ENCODE assay signal across 8 cellular contexts in the genomic region with DNA sequence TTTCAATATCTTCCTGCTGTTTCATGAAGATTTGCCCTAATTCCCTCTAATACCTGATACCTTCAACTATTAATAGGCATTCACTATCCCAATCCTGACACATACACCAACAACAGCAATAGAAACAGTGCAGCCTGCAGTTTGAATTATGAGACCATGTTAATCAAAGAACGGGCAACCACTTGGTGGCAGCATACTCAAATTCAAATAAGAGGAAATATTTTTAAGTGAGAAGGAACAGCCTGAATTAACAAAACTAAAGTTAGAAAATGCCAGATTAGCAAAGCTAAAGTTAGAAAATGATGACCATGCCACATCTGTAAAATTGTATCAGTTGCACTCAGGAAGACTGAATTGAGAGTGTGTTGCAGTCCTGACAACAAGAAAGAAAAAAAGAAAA.
DNase-seq lines count a peak whose midpoint lies in the region; TF ChIP-seq lines count a peak whose summit lies in the region.

No MANE protein-coding gene starts in this region.

- H3K4me3 Mint-ChIP-seq in chondrocyte (ENCODE audit: unreplicated experiment) = no peak overlapping the region

- H3K36me3 Mint-ChIP-seq in chondrocyte (ENCODE audit: low read depth) = peaks cover 11% of the 10 kb centered on the region

- TF ChIP-seq CTCF in chondrocyte (IDR thresholded peaks at IDR 0.05) = peak; percentile 78

- H3K27ac Mint-ChIP-seq in chondrocyte (ENCODE audit: unreplicated experiment) = no peak overlapping the region

- peaks cover 6% of the 10 kb centered on the region for H3K9me3 Mint-ChIP-seq in chondrocyte (ENCODE audit: low read depth)

- H3K4me1 Mint-ChIP-seq in chondrocyte (ENCODE audit: low read depth) = no peaks in the 10 kb centered on the region

- H3K27me3 Mint-ChIP-seq in chondrocyte (ENCODE audit: low read depth) = no peaks in the 10 kb centered on the region

- peak; percentile 15 for DNase-seq in SKM-1 treated with dmso at 0.1 percent for 144 hours (lab: John Stamatoyannopoulos, UW; ENCODE audit: unreplicated experiment)
- DNase-seq in SKM-1 (lab: John Stamatoyannopoulos, UW; ENCODE audit: unreplicated experiment) = no peak
- peak; percentile 5 for DNase-seq in MV-4-11 (lab: John Stamatoyannopoulos, UW)
- no peak for DNase-seq in chondrocyte (ENCODE audit: low spot score)
- peak; percentile 29 for DNase-seq in renal cortical epithelial cell (ENCODE audit: low read depth)
- no peak for DNase-seq in GM19238 (ENCODE audit: insufficient read length, low spot score)
- no peak for DNase-seq in ecto neural progenitor cell (ENCODE audit: low spot score)
- no peak for DNase-seq in activated naive CD4-positive, alpha-beta T cell treated with Interleukin-2 at 50 U/mL for 16 hours

Comparison
In these comparisons a context has a peak if more than half of its experiments do, and no peak if none do; other contexts are left out.
1. DNase-seq: peak in SKM-1 treated with dmso at 0.1 percent for 144 hours (single experiment), MV-4-11 (single experiment) and renal cortical epithelial cell (single experiment); none in SKM-1 (single experiment), chondrocyte (single experiment), GM19238 (single experiment), ecto neural progenitor cell (single experiment) and activated naive CD4-positive, alpha-beta T cell treated with Interleukin-2 at 50 U/mL for 16 hours (single experiment).